ENCODE assay signal across 11 cellular contexts in genomic region chr14:59428581-59429012, GRCh38. TPM values are rescaled to one million over a fixed set of nuclear protein-coding genes. Genes with fewer than 3 reads are reported as not detected.
DNase-seq lines count a peak whose midpoint lies in the region; ATAC-seq and TF ChIP-seq lines count a peak whose summit lies in the region.
"Had no signal": no experiment of that assay in that cellular context is flagged by ENCODE, and none has a peak within 500 bp of the region (broad histone marks: within the 10 kb centered on the region; RNA-seq: fewer than 3 reads in every experiment).

No MANE protein-coding gene starts in this region.

- H3K9me3 ChIP-seq in OCI-LY7 (ENCODE audit: low read length) = no peaks in the 10 kb centered on the region
- H3K9me3 ChIP-seq: prostate gland had no signal

- H3K27ac ChIP-seq in OCI-LY7 (ENCODE audit: low read depth, low read length, poor library complexity, severe bottlenecking) = no peak overlapping the region

- H3K4me3 ChIP-seq in OCI-LY7 (ENCODE audit: low read depth, low read length, poor library complexity, severe bottlenecking) (no peak overlapping the region), fibroblast of mammary gland (ENCODE audit: control insufficient read depth, low read depth, low read length) (no peak overlapping the region)
- H3K4me3 ChIP-seq: prostate gland had no signal

- POLR2A ChIA-PET in OCI-LY7 (lab: Charles Lee) = interaction anchor here (0.6 to 1.1 kb wide), 2 partner anchors 127 to 227 kb away, joined by 3 to 4 read pairs; no protein-coding TSS in a partner anchor

- H3K79me2 ChIP-seq in OCI-LY7 (ENCODE audit: insufficient read depth, low read depth, low read length) = no peaks in the 10 kb centered on the region

- BruUV-seq in OCI-LY7 (replicated peaks; lab: Mats Ljungman, UMichigan) = no TSS peak

- TF ChIP-seq CTCF in OCI-LY7 (conservative IDR thresholded peaks at IDR 0.05; ENCODE audit: low read length) = peak; percentile 54; the same call in 1 of the 2 replicates
- peak; percentile 33 for TF ChIP-seq CTCF in fibroblast of mammary gland (conservative IDR thresholded peaks at IDR 0.05; ENCODE audit: control insufficient read depth, insufficient read depth, low read depth, low read length)

- H3K4me2 ChIP-seq in OCI-LY7 (ENCODE audit: low read length) = no peak overlapping the region

- peak; percentile 66 for DNase-seq in ELR (ENCODE audit: low read depth)
- peak; percentile 19 for DNase-seq in OCI-LY7 (ENCODE audit: low spot score)
- peak; percentile 94 for DNase-seq in fibroblast of mammary gland (ENCODE audit: low read depth)
- no peak for DNase-seq in sciatic nerve (ENCODE audit: low spot score)
- no peak for DNase-seq in ecto neural progenitor cell (ENCODE audit: low spot score)
- DNase-seq in NCI-H524 treated with DMSO at 0.1 percent for 48 hours (lab: John Stamatoyannopoulos, UW) = no peak
- DNase-seq in SW480 (ENCODE audit: low spot score) = no peak
- DNase-seq: immature natural killer cell; stimulated activated CD8-positive, alpha-beta memory T cell treated with anti-CD3 and anti-CD28 coated beads, Interleukin-4, amount 100 ng/mL, for 48 hours had no signal

- ATAC-seq in sciatic nerve = peak; percentile 36
- no peak for ATAC-seq in HG03342 (IDR thresholded peaks at IDR 0.05; ENCODE audit: unreplicated experiment)

- intact Hi-C loops in OCI-LY7 (cut with micrococcal nuclease; ENCODE audit: unreplicated experiment) (no loop called here), sciatic nerve (cut with DNase I) (no loop called here)

- H2AFZ ChIP-seq in OCI-LY7 (ENCODE audit: low read length) = no peak overlapping the region

- CTCF ChIA-PET in OCI-LY7 (lab: Charles Lee; ENCODE audit: unreplicated experiment) = interaction anchor here (1.0 kb wide), 1 partner anchor 220 kb away, joined by 3 read pairs; no protein-coding TSS in a partner anchor

- H4K20me1 ChIP-seq in OCI-LY7 (ENCODE audit: insufficient read depth, low read length) = no peaks in the 10 kb centered on the region

- H3K4me1 ChIP-seq in OCI-LY7 (ENCODE audit: insufficient read depth, low read length, poor library complexity, severe bottlenecking) = peaks cover 11% of the 10 kb centered on the region
- H3K4me1 ChIP-seq: prostate gland had no signal

- no peaks in the 10 kb centered on the region for H3K9me2 ChIP-seq in OCI-LY7 (ENCODE audit: insufficient read depth, low read length)

- H3K36me3 ChIP-seq in OCI-LY7 (ENCODE audit: insufficient read depth, low read length) = no peaks in the 10 kb centered on the region
- H3K36me3 ChIP-seq: prostate gland had no signal

RNA-seq across cellular contexts. Expression of gene GPR135, which starts 36.6 kb away (rescaled TPM):
- total RNA-seq in OCI-LY7 (2014; rRNA removed; shearing (Covaris generic)) = 4.8 and 6.5 TPM in 2 replicates
- total RNA-seq in OCI-LY7 (2022) (10.7 and 10.9 TPM in 2 replicates), sciatic nerve (6.8 TPM)

RNA-seq across cellular contexts. Expression of gene L3HYPDH, which starts 55.6 kb away (rescaled TPM):
- 43.2 and 43.5 TPM in 2 replicates for total RNA-seq in OCI-LY7 (2014; rRNA removed; shearing (Covaris generic))
- 36.6 TPM in 2 replicates for total RNA-seq in OCI-LY7 (2022)
- 46.1 TPM for total RNA-seq in sciatic nerve

RNA-seq across cellular contexts. Expression of gene JKAMP, which starts 55.7 kb away (rescaled TPM):
- total RNA-seq in OCI-LY7 (2014; rRNA removed; shearing (Covaris generic)) = 19.7 and 24.9 TPM in 2 replicates
- 21.1 and 26.4 TPM in 2 replicates for total RNA-seq in OCI-LY7 (2022)
- total RNA-seq in sciatic nerve = 37.8 TPM

Comparison
In these comparisons a context has a peak if more than half of its experiments do, and no peak if none do; other contexts are left out.
1. DNase-seq: peak in ELR (single experiment), OCI-LY7 (single experiment) and fibroblast of mammary gland (single experiment); none in sciatic nerve (single experiment), ecto neural progenitor cell (single experiment), NCI-H524 treated with DMSO at 0.1 percent for 48 hours (single experiment) and SW480 (single experiment).